In genomic region chr3:9398715-9399708, GRCh38 we compare ENCODE assay signal across 8 cellular contexts.
DNase-seq lines count a peak whose midpoint lies in the region; ATAC-seq and TF ChIP-seq lines count a peak whose summit lies in the region.

No MANE protein-coding gene starts in this region.

- H3K4me1 ChIP-seq in NT2/D1 (ENCODE audit: insufficient read depth, insufficient read length), result peaks cover 3% of the 10 kb centered on the region

- H3K9ac ChIP-seq in NT2/D1 (ENCODE audit: insufficient read length, low read depth), result peak overlapping the region; percentile 100

- TF ChIP-seq CTCF in 22Rv1 (IDR thresholded peaks at IDR 0.05), result no peak
- no peak for TF ChIP-seq CTCF in GM10248 (IDR thresholded peaks at IDR 0.05; ENCODE audit: control extremely low read depth, extremely low read depth, low read depth, missing control alignments)
- no peak for TF ChIP-seq CTCF in brain microvascular endothelial cell (IDR thresholded peaks at IDR 0.05; ENCODE audit: low read depth, low read length, missing control alignments)

- H3K9me3 ChIP-seq in NT2/D1 (ENCODE audit: insufficient read depth, low read length), result no peaks in the 10 kb centered on the region

- no peak for ATAC-seq in HG02571 (IDR thresholded peaks at IDR 0.05; ENCODE audit: unreplicated experiment)
- ATAC-seq in GM21528 (IDR thresholded peaks at IDR 0.05; ENCODE audit: low FRiP score, unreplicated experiment), result no peak

- H3K27me3 ChIP-seq in NT2/D1 (ENCODE audit: insufficient read depth, insufficient read length), result no peaks in the 10 kb centered on the region
- no peaks in the 10 kb centered on the region for H3K27me3 ChIP-seq in brain microvascular endothelial cell (replicated peaks)

- H3K4me3 ChIP-seq in NT2/D1 (ENCODE audit: insufficient read length, low read depth), result peak overlapping the region; percentile 97
- peak overlapping the region; percentile 97 for H3K4me3 ChIP-seq in brain microvascular endothelial cell (ENCODE audit: low read depth, low read length)

- POLR2A ChIA-PET in GM10248 (lab: Yijun Ruan, JAX), result interaction anchor here (0.6 kb wide), 2 partner anchors 22 to 412 kb away, joined by 3 to 5 read pairs; no protein-coding TSS in a partner anchor

- H3K27ac ChIP-seq in 22Rv1 (peak overlapping the region; percentile 97), brain microvascular endothelial cell (peak overlapping the region; percentile 98), substantia nigra (ENCODE audit: low read depth, low read length, poor library complexity, severe bottlenecking) (peak overlapping the region; percentile 99)

- CTCF ChIA-PET in GM10248 (lab: Yijun Ruan, JAX), result interaction anchor here (0.8 to 1.7 kb wide), 6 partner anchors 9 to 394 kb away, joined by 3 to 9 read pairs (median 4); partner anchors contain the start of genes ARPC4 and TADA3

- peak; percentile 34 for DNase-seq in GM10248 (ENCODE audit: extremely low spot score)
- no peak for DNase-seq in NT2/D1 (ENCODE audit: low read depth, low spot score)
- peak; percentile 56 for DNase-seq in brain microvascular endothelial cell
- peak; percentile 76 for DNase-seq in left kidney (ENCODE audit: low read depth, low spot score)
- DNase-seq in substantia nigra (lab: John Stamatoyannopoulos, UW), result peak in 5 of 49 donors; percentile 1 to 25 (median 21)

- in situ Hi-C loops in brain microvascular endothelial cell (cut with HindIII; ENCODE audit: low pct_ligation_motif_present, low sequenced_read_pairs), result no loop called here

- H3K36me3 ChIP-seq in NT2/D1 (ENCODE audit: insufficient read depth, insufficient read length, low read length), result peaks cover 21% of the 10 kb centered on the region
- H3K36me3 ChIP-seq in brain microvascular endothelial cell (replicated peaks), result peaks cover 13% of the 10 kb centered on the region
